ENCODE assay signal across 8 cellular contexts in the genomic region with DNA sequence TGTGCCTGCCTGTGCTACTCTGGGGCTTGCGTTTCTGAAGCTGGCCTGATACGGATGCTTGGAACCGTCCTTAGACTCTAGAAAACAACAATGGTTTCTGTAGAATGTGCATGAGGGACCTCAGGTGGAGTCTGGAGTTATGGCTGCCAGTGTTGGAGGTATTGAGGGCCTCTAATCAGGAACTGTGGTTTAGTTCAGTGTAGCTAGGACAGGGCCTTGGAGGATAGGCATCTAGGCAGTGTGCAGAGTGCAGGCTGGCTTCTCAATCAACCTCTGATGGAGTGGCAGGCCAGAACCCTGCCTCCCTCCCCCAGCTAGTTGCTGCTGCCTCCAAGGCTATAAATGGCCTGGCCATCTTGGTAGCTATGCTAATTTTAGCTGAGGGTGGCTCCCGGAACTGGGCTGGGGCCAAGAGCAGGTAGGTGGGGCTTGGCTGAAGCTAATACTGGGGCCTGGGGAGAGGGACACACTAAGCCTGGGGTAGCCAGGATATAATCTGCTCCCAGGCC. TPM values are rescaled to one million over a fixed set of nuclear protein-coding genes. Genes with fewer than 3 reads are reported as not detected.
DNase-seq lines count a peak whose midpoint lies in the region; ATAC-seq and TF ChIP-seq lines count a peak whose summit lies in the region.

No MANE protein-coding gene starts in this region.

- 68 to 75% (median 71%) methylated on average over 4 of the region's 4 CpGs for WGBS in ovary, 3 donors

- TF ChIP-seq EP300 in ovary (IDR thresholded peaks at IDR 0.05) = no peak

- no peaks in the 10 kb centered on the region for H3K9me3 ChIP-seq in BE2C
- H3K9me3 ChIP-seq in adipocyte (ENCODE audit: control insufficient read depth, low read length) = no peaks in the 10 kb centered on the region
- no peaks in the 10 kb centered on the region for H3K9me3 ChIP-seq in ovary

- H3K27me3 ChIP-seq in BE2C = no peaks in the 10 kb centered on the region
- H3K27me3 ChIP-seq in adipocyte (replicated peaks; ENCODE audit: control insufficient read depth, insufficient read depth, low read length) = no peaks in the 10 kb centered on the region
- no peaks in the 10 kb centered on the region for H3K27me3 ChIP-seq in ovary

- DNase-seq in BE2C (peak; percentile 33), adipocyte (ENCODE audit: low read depth) (no peak), ovary (no peak), dermis blood vessel endothelial cell (no peak)
- no peak for DNase-seq in stimulated activated CD8-positive, alpha-beta memory T cell treated with anti-CD3 and anti-CD28 coated beads, Interleukin-4, amount 100 ng/mL, for 48 hours

- no peak overlapping the region for H3K27ac ChIP-seq in ovary

- H3K36me3 ChIP-seq in BE2C (no peaks in the 10 kb centered on the region), adipocyte (ENCODE audit: control insufficient read depth, insufficient read depth, low read length, severe bottlenecking) (no peaks in the 10 kb centered on the region), ovary (no peaks in the 10 kb centered on the region)

- no peak for TF ChIP-seq POLR2A in ovary (IDR thresholded peaks at IDR 0.05)

- H3K4me1 ChIP-seq in BE2C = no peaks in the 10 kb centered on the region
- H3K4me1 ChIP-seq in adipocyte (ENCODE audit: control insufficient read depth, insufficient read depth, low read length) = peaks cover 58% of the 10 kb centered on the region
- peaks cover 17% of the 10 kb centered on the region for H3K4me1 ChIP-seq in ovary (ENCODE audit: insufficient read depth)

- TF ChIP-seq CTCF in BE2C (IDR thresholded peaks at IDR 0.05; ENCODE audit: low read depth, low read length) (no peak), ovary (IDR thresholded peaks at IDR 0.05) (no peak)

- no peak overlapping the region for H3K4me3 ChIP-seq in BE2C (ENCODE audit: low read depth, low read length)
- peak overlapping the region; percentile 88 for H3K4me3 ChIP-seq in adipocyte (ENCODE audit: low read length)
- H3K4me3 ChIP-seq in ovary = peak overlapping the region; percentile 2

- H3K9ac ChIP-seq in adipocyte (ENCODE audit: low read length) = no peak overlapping the region

- ATAC-seq in GM18909 (IDR thresholded peaks at IDR 0.05; ENCODE audit: poor library complexity, unreplicated experiment) = peak; percentile 39
- peak; percentile 40 for ATAC-seq in HG03520 (IDR thresholded peaks at IDR 0.05; ENCODE audit: unreplicated experiment)
- no peak for ATAC-seq in activated CD4-positive, CD25-positive, alpha-beta regulatory T cell treated with anti-CD3 and anti-CD28 coated beads, Interleukin-2, amount 50 U/mL, for 24 hours

- intact Hi-C loops in ovary (cut with DNase I) = loop anchor here (10.0 kb wide), 2 partner anchors 85 to 125 kb away; no protein-coding TSS in a partner anchor

RNA-seq across cellular contexts. Expression of a gene that starts 4.0 kb away (rescaled TPM):
- polyA plus RNA-seq in BE2C (2012; ENCODE audit: insufficient read depth, insufficient read length, low read depth) = 29.2 TPM
- total RNA-seq in ovary = 10 to 100 TPM; 26.1 to 68.5 (median 58.7) TPM
- 10 to 100 TPM; 54.7 to 75.2 TPM for polyA plus RNA-seq in ovary
- total RNA-seq in dermis blood vessel endothelial cell = 31.5 and 39.3 TPM in 2 replicates

RNA-seq across cellular contexts. Expression of a gene that starts 18.7 kb away (rescaled TPM):
- 130 TPM for polyA plus RNA-seq in BE2C (2012; ENCODE audit: insufficient read depth, insufficient read length, low read depth)
- total RNA-seq in ovary (10 to 100 TPM; 23.6 to 49.2 (median 39.6) TPM), dermis blood vessel endothelial cell (19.2 and 25.5 TPM in 2 replicates)
- polyA plus RNA-seq in ovary = 10 to 100 TPM; 23.3 to 41.0 TPM

RNA-seq across cellular contexts. Expression of a gene that starts 51.1 kb away (rescaled TPM):
- polyA plus RNA-seq in BE2C (2012; ENCODE audit: insufficient read depth, insufficient read length, low read depth) = 9.8 TPM
- total RNA-seq in ovary (10 to 100 TPM in 5 of 7 donors, 1 to 10 TPM in 2; 7.7 to 17.6 (median 10.9) TPM), dermis blood vessel endothelial cell (7.3 and 10.2 TPM in 2 replicates)
- polyA plus RNA-seq in ovary = 10 to 100 TPM; 13.1 to 15.3 TPM

Comparison
In these comparisons a context has a peak if more than half of its experiments do, and no peak if none do; other contexts are left out.
1. ATAC-seq: peak in GM18909 (single experiment) and HG03520 (single experiment); none in activated CD4-positive, CD25-positive, alpha-beta regulatory T cell treated with anti-CD3 and anti-CD28 coated beads, Interleukin-2, amount 50 U/mL, for 24 hours (0 of 2).